15 cellular contexts compared by ENCODE assay signal in genomic region chr11:88330826-88331428, GRCh38. TPM values are rescaled to one million over a fixed set of nuclear protein-coding genes. Genes with fewer than 3 reads are reported as not detected.
DNase-seq lines count a peak whose midpoint lies in the region; ATAC-seq and TF ChIP-seq lines count a peak whose summit lies in the region.
"Had no signal": no experiment of that assay in that cellular context is flagged by ENCODE, and none has a peak within 500 bp of the region (broad histone marks: within the 10 kb centered on the region; RNA-seq: fewer than 3 reads in every experiment).

No MANE protein-coding gene starts in this region.

- H3K4me3 Mint-ChIP-seq in CD4-positive, alpha-beta T cell = peak overlapping the region; percentile 9
- H3K4me3 Mint-ChIP-seq in WTC11 = no peak overlapping the region

- no peaks in the 10 kb centered on the region for H3K9me3 Mint-ChIP-seq in CD4-positive, alpha-beta T cell
- no peaks in the 10 kb centered on the region for H3K9me3 Mint-ChIP-seq in WTC11

- no peaks in the 10 kb centered on the region for H3K9me3 ChIP-seq in CD4-positive, alpha-beta T cell (ENCODE audit: control insufficient read depth, low read length)
- no peaks in the 10 kb centered on the region for H3K9me3 ChIP-seq in mesenchymal stem cell (ENCODE audit: control insufficient read depth, low read length)
- H3K9me3 ChIP-seq in hepatocyte (ENCODE audit: low read depth) = no peaks in the 10 kb centered on the region
- H3K9me3 ChIP-seq: SJCRH30 had no signal

- POLR2A ChIA-PET in CD4-positive, alpha-beta T cell (lab: Charles Lee) = interaction anchor here (1.0 to 1.1 kb wide), 2 partner anchors 34 to 83 kb away, joined by 3 read pairs; no protein-coding TSS in a partner anchor
- POLR2A ChIA-PET in WTC11 (lab: Charles Lee) = interaction anchor here (0.7 to 1.2 kb wide), 2 partner anchors 48 to 352 kb away, joined by 3 read pairs; no protein-coding TSS in a partner anchor

- ATAC-seq in CD4-positive, alpha-beta T cell (ENCODE audit: poor library complexity) = no peak
- ATAC-seq in GM18505 (IDR thresholded peaks at IDR 0.05; ENCODE audit: unreplicated experiment) (no peak), WTC11 (peak; percentile 9; the same call in 1 of the 2 replicates)

- H2AFZ ChIP-seq in mesenchymal stem cell (ENCODE audit: low read depth, low read length) (no peak overlapping the region), hepatocyte (no peak overlapping the region)

- H3K36me3 ChIP-seq in mesenchymal stem cell (ENCODE audit: control insufficient read depth in 1 of 2, insufficient read depth in 2 of 2, low read depth in 1 of 2, low read length in 2 of 2) (peaks cover 12 to 69% of the 10 kb centered on the region in 2 experiments), hepatocyte (replicated peaks; ENCODE audit: insufficient read depth, low read depth) (no peaks in the 10 kb centered on the region)
- H3K36me3 ChIP-seq: SJCRH30 had no signal

- no peak overlapping the region for H3K27ac Mint-ChIP-seq in CD4-positive, alpha-beta T cell
- H3K27ac Mint-ChIP-seq in WTC11 = peak overlapping the region; percentile 33; the same call in 1 of the 2 replicates

- no peak overlapping the region for H3K14ac ChIP-seq in mesenchymal stem cell (ENCODE audit: low read length in 2 of 2)

- peaks cover 43% of the 10 kb centered on the region for H3K79me2 ChIP-seq in hepatocyte

- no peak overlapping the region for H3K4ac ChIP-seq in mesenchymal stem cell (ENCODE audit: low read depth in 1 of 2, low read length in 2 of 2)

- H3K9me2 ChIP-seq in hepatocyte (replicated peaks; ENCODE audit: insufficient read depth) = no peaks in the 10 kb centered on the region

- no peak overlapping the region for H2BK120ac ChIP-seq in mesenchymal stem cell (ENCODE audit: low read depth, low read length)

- in situ Hi-C loops in GM13976 (cut with MboI; ENCODE audit: low sequenced_read_pairs, unreplicated experiment) = no loop called here

- H3K4me1 Mint-ChIP-seq in CD4-positive, alpha-beta T cell (ENCODE audit: low read depth) = peaks cover 93% of the 10 kb centered on the region
- H3K4me1 Mint-ChIP-seq in WTC11 = peaks cover 88% of the 10 kb centered on the region

- no peak overlapping the region for H3K27ac ChIP-seq in CD4-positive, alpha-beta T cell (ENCODE audit: low read depth, low read length)
- H3K27ac ChIP-seq in mesenchymal stem cell (ENCODE audit: low read length, poor library complexity, severe bottlenecking) = no peak overlapping the region
- H3K27ac ChIP-seq in hepatocyte = no peak overlapping the region
- H3K27ac ChIP-seq: SJCRH30 had no signal

- no peak overlapping the region for H4K91ac ChIP-seq in mesenchymal stem cell (ENCODE audit: low read length)

- H3K4me3 ChIP-seq in mesenchymal stem cell (ENCODE audit: insufficient read depth in 1 of 2, low read depth in 1 of 2, low read length in 2 of 2) (no peak overlapping the region), hepatocyte (no peak overlapping the region)
- H3K4me3 ChIP-seq: SJCRH30 had no signal

- no peak overlapping the region for H3K18ac ChIP-seq in mesenchymal stem cell (ENCODE audit: low read depth in 1 of 2, low read length in 2 of 2)

- H4K20me1 ChIP-seq in hepatocyte (ENCODE audit: insufficient read depth, poor library complexity, severe bottlenecking) = no peaks in the 10 kb centered on the region

- H3K9ac ChIP-seq in mesenchymal stem cell (ENCODE audit: low read length) = no peak overlapping the region

- no peak overlapping the region for H4K8ac ChIP-seq in mesenchymal stem cell (ENCODE audit: low read length)

- no peak for DNase-seq in CD4-positive, alpha-beta T cell
- DNase-seq in WTC11 (ENCODE audit: low spot score) (no peak), mesenchymal stem cell (no peak), HuH-7.5 (ENCODE audit: low spot score) (no peak), DMS53 treated with DMSO at 0.1 percent for 48 hours (lab: John Stamatoyannopoulos, UW; ENCODE audit: unreplicated experiment) (no peak), GM13976 (ENCODE audit: low spot score) (no peak), hepatocyte (ENCODE audit: low spot score) (no peak)
- DNase-seq: Kasumi-1, NCI-H1436 treated with DMSO at 0.1 percent for 48 hours, NCI-H2081, NCI-H524, OCI-M1, RPMI8226, SJCRH30 had no signal

- peaks cover 92% of the 10 kb centered on the region for H3K36me3 Mint-ChIP-seq in CD4-positive, alpha-beta T cell (ENCODE audit: low read depth)
- peaks cover 80% of the 10 kb centered on the region for H3K36me3 Mint-ChIP-seq in WTC11

- peak; percentile 7 for TF ChIP-seq POLR2A in GM18505 (IDR thresholded peaks at IDR 0.05; ENCODE audit: borderline replicate concordance, extremely low read depth, insufficient read depth, insufficient read length)

- no peak overlapping the region for H2BK15ac ChIP-seq in mesenchymal stem cell (ENCODE audit: low read depth, poor library complexity, severe bottlenecking)

- no peak overlapping the region for H2BK12ac ChIP-seq in mesenchymal stem cell (ENCODE audit: low read length in 2 of 2)

- no peak for TF ChIP-seq CTCF in CD4-positive, alpha-beta T cell (IDR thresholded peaks at IDR 0.05)
- TF ChIP-seq CTCF in WTC11 (IDR thresholded peaks at IDR 0.05) (no peak), GM13976 (IDR thresholded peaks at IDR 0.05; ENCODE audit: borderline replicate concordance, control extremely low read depth, extremely low read depth, insufficient read depth, missing control alignments) (no peak), hepatocyte (IDR thresholded peaks at IDR 0.05; ENCODE audit: poor library complexity) (no peak)

- intact Hi-C loops in CD4-positive, alpha-beta T cell (cut with DNase I, micrococcal nuclease) = loop anchor here in 1 of 2 experiments (10.0 kb wide), 1 partner anchor 514 kb away; no protein-coding TSS in a partner anchor

- H3K4me2 ChIP-seq in mesenchymal stem cell (ENCODE audit: low read length, poor library complexity, severe bottlenecking) (no peak overlapping the region), hepatocyte (no peak overlapping the region)

- H3K27me3 Mint-ChIP-seq in CD4-positive, alpha-beta T cell = no peaks in the 10 kb centered on the region
- no peaks in the 10 kb centered on the region for H3K27me3 Mint-ChIP-seq in WTC11 (ENCODE audit: low read depth)

- H2AK5ac ChIP-seq in mesenchymal stem cell (ENCODE audit: low read length, severe bottlenecking) = peak overlapping the region; percentile 59

- H3K4me1 ChIP-seq in mesenchymal stem cell (ENCODE audit: control insufficient read depth, insufficient read depth, low read depth, low read length) = no peaks in the 10 kb centered on the region
- H3K4me1 ChIP-seq in hepatocyte (ENCODE audit: insufficient read depth) = no peaks in the 10 kb centered on the region
- H3K4me1 ChIP-seq: SJCRH30 had no signal

- no peaks in the 10 kb centered on the region for H3K27me3 ChIP-seq in CD4-positive, alpha-beta T cell (ENCODE audit: control insufficient read depth, insufficient read depth, low read length)
- H3K27me3 ChIP-seq in mesenchymal stem cell (ENCODE audit: control insufficient read depth in 1 of 2, insufficient read depth in 1 of 2, low read length in 2 of 2) (no peaks in the 10 kb centered on the region), hepatocyte (no peaks in the 10 kb centered on the region)
- H3K27me3 ChIP-seq: SJCRH30 had no signal

- H3K79me1 ChIP-seq in mesenchymal stem cell (replicated peaks; ENCODE audit: low read length, poor library complexity, severe bottlenecking) = peaks cover 14% of the 10 kb centered on the region

- no peak overlapping the region for H2BK5ac ChIP-seq in mesenchymal stem cell (ENCODE audit: low read depth, low read length, poor library complexity, severe bottlenecking)

- 97% methylated on average over 5 of the region's 5 CpGs for WGBS in mesenchymal stem cell
- WGBS in hepatocyte (ENCODE audit: low lambda C conversion rate, missing lambda C conversion rate) = 91% methylated on average over 5 of the region's 5 CpGs

- CTCF ChIA-PET in CD4-positive, alpha-beta T cell (lab: Charles Lee) = no interaction called here
- CTCF ChIA-PET in WTC11 (lab: Charles Lee) = interaction anchor here (1.1 to 2.7 kb wide), 2 partner anchors 11 to 315 kb away, joined by 3 to 8 read pairs; no protein-coding TSS in a partner anchor

- no peak overlapping the region for H3K23ac ChIP-seq in mesenchymal stem cell (ENCODE audit: low read length in 2 of 2)

TF ChIP-seq in WTC11, 78 proteins besides CTCF, POLR2A, EP300 and RAD21:
- TF ChIP-seq USF2 (CRISPR knock-in tag; IDR thresholded peaks at IDR 0.05) = no peak
- no peak for TF ChIP-seq CDX4 (CRISPR knock-in tag; IDR thresholded peaks at IDR 0.05; ENCODE audit: borderline replicate concordance)
- TF ChIP-seq NFATC4 (CRISPR knock-in tag; IDR thresholded peaks at IDR 0.05) = 0 out of 2 replicates have a peak, but pooled peaks have one; percentile 45

RNA-seq across cellular contexts. Expression of gene CTSC, which starts 6.6 kb away (rescaled TPM):
- 10 to 100 TPM; 28.5 to 32.6 TPM for total RNA-seq in CD4-positive, alpha-beta T cell
- total RNA-seq in WTC11 (2021) (269 to 299 TPM (median 293 TPM) in 3 replicates), hepatocyte (178 and 198 TPM in 2 replicates)
- 491 TPM for polyA plus RNA-seq in mesenchymal stem cell (2013, experiment 1 of 2)
- polyA plus RNA-seq in mesenchymal stem cell (2013, experiment 2 of 2) = 516 TPM
- polyA plus RNA-seq in hepatocyte = 166 and 187 TPM in 2 replicates
